In the genomic region with DNA sequence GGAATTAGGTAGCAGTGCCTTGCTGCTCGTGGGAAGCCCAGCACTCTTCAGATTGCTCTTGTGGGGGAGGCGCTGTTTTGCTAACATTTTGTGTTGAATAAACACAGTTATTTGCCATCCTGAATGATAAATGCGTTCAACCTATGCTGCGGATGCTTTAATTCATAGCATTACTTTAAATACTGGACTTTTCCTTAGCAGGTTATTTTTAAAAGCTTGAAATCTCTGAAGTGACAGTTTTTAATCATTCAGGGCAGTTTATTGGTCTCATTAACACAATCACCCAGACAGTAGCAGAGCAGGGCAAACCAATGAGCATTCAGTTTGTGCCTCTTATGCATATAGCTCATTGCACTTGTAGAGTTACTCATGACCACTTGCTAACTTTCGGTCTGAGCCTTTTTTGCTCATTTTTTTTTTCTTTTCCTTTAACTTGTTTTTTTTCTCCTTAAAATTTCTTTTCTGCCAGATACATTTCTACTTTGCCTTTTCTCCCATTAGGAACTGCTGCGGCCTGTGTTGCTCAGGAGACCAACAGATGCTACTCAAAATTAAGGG, we compare ENCODE assay signal across 1 cellular context.
TF ChIP-seq lines count a peak whose summit lies in the region.

No MANE protein-coding gene starts in this region.

TF ChIP-seq in HEK293, 187 proteins besides CTCF, POLR2A, EP300 and RAD21 (continued from another document):
- TF ChIP-seq, protein P1, sequence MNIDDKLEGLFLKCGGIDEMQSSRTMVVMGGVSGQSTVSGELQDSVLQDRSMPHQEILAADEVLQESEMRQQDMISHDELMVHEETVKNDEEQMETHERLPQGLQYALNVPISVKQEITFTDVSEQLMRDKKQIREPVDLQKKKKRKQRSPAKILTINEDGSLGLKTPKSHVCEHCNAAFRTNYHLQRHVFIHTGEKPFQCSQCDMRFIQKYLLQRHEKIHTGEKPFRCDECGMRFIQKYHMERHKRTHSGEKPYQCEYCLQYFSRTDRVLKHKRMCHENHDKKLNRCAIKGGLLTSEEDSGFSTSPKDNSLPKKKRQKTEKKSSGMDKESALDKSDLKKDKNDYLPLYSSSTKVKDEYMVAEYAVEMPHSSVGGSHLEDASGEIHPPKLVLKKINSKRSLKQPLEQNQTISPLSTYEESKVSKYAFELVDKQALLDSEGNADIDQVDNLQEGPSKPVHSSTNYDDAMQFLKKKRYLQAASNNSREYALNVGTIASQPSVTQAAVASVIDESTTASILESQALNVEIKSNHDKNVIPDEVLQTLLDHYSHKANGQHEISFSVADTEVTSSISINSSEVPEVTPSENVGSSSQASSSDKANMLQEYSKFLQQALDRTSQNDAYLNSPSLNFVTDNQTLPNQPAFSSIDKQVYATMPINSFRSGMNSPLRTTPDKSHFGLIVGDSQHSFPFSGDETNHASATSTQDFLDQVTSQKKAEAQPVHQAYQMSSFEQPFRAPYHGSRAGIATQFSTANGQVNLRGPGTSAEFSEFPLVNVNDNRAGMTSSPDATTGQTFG (tag by site-specific recombination; IDR thresholded peaks at IDR 0.05; ENCODE audit: borderline replicate concordance) = no peak
- TF ChIP-seq PRDM1 (tag by site-specific recombination; IDR thresholded peaks at IDR 0.05) (peak; percentile 58), ZNF654 (tag by site-specific recombination; IDR thresholded peaks at IDR 0.05; ENCODE audit: low read depth) (no peak), SCRT1 (tag by site-specific recombination; IDR thresholded peaks at IDR 0.05; ENCODE audit: borderline replicate concordance) (0 out of 2 replicates have a peak, but pooled peaks have one; percentile 21), ZNF747 (tag by site-specific recombination; IDR thresholded peaks at IDR 0.05) (no peak), MYNN (tag by site-specific recombination; IDR thresholded peaks at IDR 0.05; ENCODE audit: borderline replicate concordance) (no peak), FEZF1 (tag by site-specific recombination; IDR thresholded peaks at IDR 0.05) (peak; percentile 42), ZNF350 (tag by site-specific recombination; IDR thresholded peaks at IDR 0.05) (no peak), SCRT2 (tag by site-specific recombination; IDR thresholded peaks at IDR 0.05) (peak; percentile 67), ZNF544 (tag by site-specific recombination; IDR thresholded peaks at IDR 0.05) (no peak), ZNF837 (tag by site-specific recombination; IDR thresholded peaks at IDR 0.05) (no peak), ZNF19 (tag by site-specific recombination; IDR thresholded peaks at IDR 0.05; ENCODE audit: low read depth) (no peak), ZNF416 (tag by site-specific recombination; IDR thresholded peaks at IDR 0.05) (no peak), ZNF843 (tag by site-specific recombination; IDR thresholded peaks at IDR 0.05) (no peak), GLIS2 (tag by site-specific recombination; IDR thresholded peaks at IDR 0.05) (no peak)
- TF ChIP-seq, protein P2, sequence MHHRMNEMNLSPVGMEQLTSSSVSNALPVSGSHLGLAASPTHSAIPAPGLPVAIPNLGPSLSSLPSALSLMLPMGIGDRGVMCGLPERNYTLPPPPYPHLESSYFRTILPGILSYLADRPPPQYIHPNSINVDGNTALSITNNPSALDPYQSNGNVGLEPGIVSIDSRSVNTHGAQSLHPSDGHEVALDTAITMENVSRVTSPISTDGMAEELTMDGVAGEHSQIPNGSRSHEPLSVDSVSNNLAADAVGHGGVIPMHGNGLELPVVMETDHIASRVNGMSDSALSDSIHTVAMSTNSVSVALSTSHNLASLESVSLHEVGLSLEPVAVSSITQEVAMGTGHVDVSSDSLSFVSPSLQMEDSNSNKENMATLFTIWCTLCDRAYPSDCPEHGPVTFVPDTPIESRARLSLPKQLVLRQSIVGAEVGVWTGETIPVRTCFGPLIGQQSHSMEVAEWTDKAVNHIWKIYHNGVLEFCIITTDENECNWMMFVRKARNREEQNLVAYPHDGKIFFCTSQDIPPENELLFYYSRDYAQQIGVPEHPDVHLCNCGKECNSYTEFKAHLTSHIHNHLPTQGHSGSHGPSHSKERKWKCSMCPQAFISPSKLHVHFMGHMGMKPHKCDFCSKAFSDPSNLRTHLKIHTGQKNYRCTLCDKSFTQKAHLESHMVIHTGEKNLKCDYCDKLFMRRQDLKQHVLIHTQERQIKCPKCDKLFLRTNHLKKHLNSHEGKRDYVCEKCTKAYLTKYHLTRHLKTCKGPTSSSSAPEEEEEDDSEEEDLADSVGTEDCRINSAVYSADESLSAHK (tag by site-specific recombination; IDR thresholded peaks at IDR 0.05) = peak; percentile 53; the same call in 1 of the 2 replicates
- TF ChIP-seq, protein P3, sequence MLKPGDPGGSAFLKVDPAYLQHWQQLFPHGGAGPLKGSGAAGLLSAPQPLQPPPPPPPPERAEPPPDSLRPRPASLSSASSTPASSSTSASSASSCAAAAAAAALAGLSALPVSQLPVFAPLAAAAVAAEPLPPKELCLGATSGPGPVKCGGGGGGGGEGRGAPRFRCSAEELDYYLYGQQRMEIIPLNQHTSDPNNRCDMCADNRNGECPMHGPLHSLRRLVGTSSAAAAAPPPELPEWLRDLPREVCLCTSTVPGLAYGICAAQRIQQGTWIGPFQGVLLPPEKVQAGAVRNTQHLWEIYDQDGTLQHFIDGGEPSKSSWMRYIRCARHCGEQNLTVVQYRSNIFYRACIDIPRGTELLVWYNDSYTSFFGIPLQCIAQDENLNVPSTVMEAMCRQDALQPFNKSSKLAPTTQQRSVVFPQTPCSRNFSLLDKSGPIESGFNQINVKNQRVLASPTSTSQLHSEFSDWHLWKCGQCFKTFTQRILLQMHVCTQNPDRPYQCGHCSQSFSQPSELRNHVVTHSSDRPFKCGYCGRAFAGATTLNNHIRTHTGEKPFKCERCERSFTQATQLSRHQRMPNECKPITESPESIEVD (tag by site-specific recombination; IDR thresholded peaks at IDR 0.05) = peak; percentile 69
